ENCODE assay signal across 8 cellular contexts in genomic region chr1:6699910-6700309, GRCh38. TPM values are rescaled to one million over a fixed set of nuclear protein-coding genes. Genes with fewer than 3 reads are reported as not detected.
A peak's percentile ranks its signal among the peaks of the same experiment; 100 is the strongest.
DNase-seq lines count a peak whose midpoint lies in the region; ATAC-seq, FAIRE-seq and TF ChIP-seq lines count a peak whose summit lies in the region.
"Not testable (repeated sequence)": the region's sequence is repeated elsewhere in the genome, so short reads cannot be mapped to it uniquely, and the experiment has no call there.

No MANE protein-coding gene starts in this region.

- H3K4me1 ChIP-seq in DOHH2 (ENCODE audit: control insufficient read depth, low read length): peaks cover 16% of the 10 kb centered on the region
- peaks cover 9 to 16% of the 10 kb centered on the region in 2 donors for H3K4me1 ChIP-seq in duodenal mucosa (ENCODE audit: control insufficient read depth in 1 of 2, insufficient read depth in 2 of 2, low read length in 2 of 2)
- H3K4me1 ChIP-seq in HepG2 (ENCODE audit: insufficient read depth, low read length): peaks cover 23% of the 10 kb centered on the region
- H3K4me1 ChIP-seq in neural progenitor cell: not testable (repeated sequence)
- H3K4me1 ChIP-seq in transverse colon: peaks cover 3 to 35% (median 25%) of the 10 kb centered on the region in 4 donors

- POLR2A ChIA-PET in activated B cell treated with CpG ODN at 0.5 μM for 24 hours (lab: Charles Lee): not testable (repeated sequence)
- POLR2A ChIA-PET in HepG2 (lab: Yijun Ruan, JAX): interaction anchor here (1.0 to 2.3 kb wide), 2 partner anchors 85 to 117 kb away, joined by 3 to 14 read pairs; partner anchors contain the start of gene CAMTA1

- H3K27ac Mint-ChIP-seq in activated B cell treated with CpG ODN at 0.5 μM for 24 hours: not testable (repeated sequence)
- peak overlapping the region; percentile 86 for H3K27ac Mint-ChIP-seq in activated naive CD4-positive, alpha-beta T cell treated with anti-CD3 and anti-CD28 coated beads, Interleukin-2, amount 50 U/mL, for 24 hours
- H3K27ac Mint-ChIP-seq in neural progenitor cell: peak overlapping the region; percentile 11

- not testable (repeated sequence) for H3K9ac ChIP-seq in duodenal mucosa (ENCODE audit: low read depth in 1 of 2, low read length in 2 of 2); neural progenitor cell
- H3K9ac ChIP-seq in HepG2 (ENCODE audit: insufficient read depth, low read depth, low read length): 0 out of 2 replicates have a peak overlapping the region, but pooled peaks have one; percentile 99

- TF ChIP-seq EP300 in HepG2 (IDR thresholded peaks at IDR 0.05; ENCODE audit: low read depth in 2 of 2, low read length in 2 of 2); HepG2 (CRISPR knock-in tag; IDR thresholded peaks at IDR 0.05; ENCODE audit: borderline replicate concordance); transverse colon (IDR thresholded peaks at IDR 0.05; ENCODE audit: low read depth): not testable (repeated sequence)

- not testable (repeated sequence) for TF ChIP-seq RAD21 in HepG2 (CRISPR knock-in tag; IDR thresholded peaks at IDR 0.05)

- TF ChIP-seq CTCF in DOHH2 (IDR thresholded peaks at IDR 0.05; ENCODE audit: low read depth, low read length, poor library complexity, severe bottlenecking); LNCaP clone FGC (IDR thresholded peaks at IDR 0.05; ENCODE audit: control insufficient read depth, extremely low read depth, insufficient read depth); activated B cell treated with CpG ODN at 0.5 μM for 24 hours (IDR thresholded peaks at IDR 0.05); HepG2 (CRISPR knock-in tag; IDR thresholded peaks at IDR 0.05); neural progenitor cell (IDR thresholded peaks at IDR 0.05); transverse colon (IDR thresholded peaks at IDR 0.05): not testable (repeated sequence)

- H3K9me3 Mint-ChIP-seq in activated B cell treated with CpG ODN at 0.5 μM for 24 hours; activated naive CD4-positive, alpha-beta T cell treated with anti-CD3 and anti-CD28 coated beads, Interleukin-2, amount 50 U/mL, for 24 hours; neural progenitor cell: not testable (repeated sequence)

- H2AFZ ChIP-seq in HepG2 (ENCODE audit: low read length); neural progenitor cell (replicated peaks): not testable (repeated sequence)

- H3K79me2 ChIP-seq in DOHH2 (ENCODE audit: control insufficient read depth, low read length) (peaks cover 66% of the 10 kb centered on the region), HepG2 (ENCODE audit: insufficient read depth, low read length) (peaks cover 57% of the 10 kb centered on the region), neural progenitor cell (ENCODE audit: low read depth) (peaks cover 65% of the 10 kb centered on the region)

- not testable (repeated sequence) for TF ChIP-seq POLR2A in HepG2 (IDR thresholded peaks at IDR 0.05; ENCODE audit: insufficient read depth in 1 of 2, low read depth in 2 of 2, low read length in 2 of 2); transverse colon (IDR thresholded peaks at IDR 0.05)

- not testable (repeated sequence) for H3F3A ChIP-seq in DOHH2 (ENCODE audit: control insufficient read depth, insufficient read depth); neural progenitor cell (ENCODE audit: low read depth)

- H3K4me1 Mint-ChIP-seq in activated B cell treated with CpG ODN at 0.5 μM for 24 hours: peaks cover 21% of the 10 kb centered on the region
- H3K4me1 Mint-ChIP-seq in activated naive CD4-positive, alpha-beta T cell treated with anti-CD3 and anti-CD28 coated beads, Interleukin-2, amount 50 U/mL, for 24 hours: peaks cover 32% of the 10 kb centered on the region
- H3K4me1 Mint-ChIP-seq in neural progenitor cell: peaks cover 16% of the 10 kb centered on the region

- not testable (repeated sequence) for H3K36me3 Mint-ChIP-seq in activated B cell treated with CpG ODN at 0.5 μM for 24 hours (ENCODE audit: low read depth); activated naive CD4-positive, alpha-beta T cell treated with anti-CD3 and anti-CD28 coated beads, Interleukin-2, amount 50 U/mL, for 24 hours; neural progenitor cell

- BruUV-seq in HepG2 (replicated peaks; lab: Mats Ljungman, UMichigan): not testable (repeated sequence)

- H3K36me3 ChIP-seq in DOHH2 (ENCODE audit: control insufficient read depth, low read length) (peaks cover 19% of the 10 kb centered on the region), HepG2 (replicated peaks in 1 of 2; ENCODE audit: control insufficient read depth in 1 of 2, insufficient read depth in 2 of 2, low read length in 2 of 2) (peaks cover 2 to 18% of the 10 kb centered on the region in 2 experiments; a peak in 3 of 5 replicates)
- H3K36me3 ChIP-seq in duodenal mucosa (ENCODE audit: control insufficient read depth in 1 of 2, insufficient read depth in 2 of 2, low read length in 2 of 2); neural progenitor cell; transverse colon: not testable (repeated sequence)

- in situ Hi-C loops in HepG2 (cut with HindIII; ENCODE audit: extremely low pct_ligation_motif_present, low pct_unique_long_range_greater_than_20kb): loop anchor here (25.0 kb wide), 1 partner anchor 512 kb away; no protein-coding TSS in a partner anchor
- in situ Hi-C loops in transverse colon (cut with MboI; ENCODE audit: low pct_ligation_motif_present in 1 of 4, low pct_unique_long_range_greater_than_20kb in 1 of 4, low sequenced_read_pairs in 3 of 4): loop anchor here (25.0 kb wide), 2 partner anchors 512 to 937 kb away; no protein-coding TSS in a partner anchor

- not testable (repeated sequence) for H3K9me2 ChIP-seq in DOHH2 (replicated peaks; ENCODE audit: control insufficient read depth, low read length)

- DNase-seq in LNCaP clone FGC (ENCODE audit: low read depth); activated B cell treated with CpG ODN at 0.5 μM for 24 hours; HepG2 (ENCODE audit: low spot score); neural progenitor cell (ENCODE audit: low spot score): not testable (repeated sequence)
- DNase-seq in transverse colon: peak; percentile 24

- not testable (repeated sequence) for H3K9me3 ChIP-seq in DOHH2 (ENCODE audit: control insufficient read depth, insufficient read depth, low read length); duodenal mucosa (ENCODE audit: control insufficient read depth in 1 of 2, low read length in 2 of 2); HepG2 (ENCODE audit: low read length); neural progenitor cell (ENCODE audit: low read depth); transverse colon

- WGBS in HepG2 (ENCODE audit: low lambda C conversion rate): 93% methylated on average over 4 of the region's 4 CpGs
- WGBS in transverse colon (ENCODE audit: low coverage in 1 of 2), 2 donors: 67% methylated on average over 1 to 4 of the region's 4 CpGs

- intact Hi-C loops in activated B cell treated with CpG ODN at 0.5 μM for 24 hours (cut with micrococcal nuclease): loop anchor here (2.0 kb wide), 1 partner anchor 501 kb away; the partner anchor contains the start of gene RPL22
- intact Hi-C loops in HepG2 (cut with micrococcal nuclease; ENCODE audit: unreplicated experiment); transverse colon (cut with DNase I; ENCODE audit: low total_unique reads): not testable (repeated sequence)

- H3K27ac ChIP-seq in DOHH2 (ENCODE audit: low read depth, low read length); duodenal mucosa (ENCODE audit: low read depth, low read length); HepG2 (ENCODE audit: extremely low read length, insufficient read depth, low read length); neural progenitor cell: not testable (repeated sequence)
- peak overlapping the region in 3 of 4 donors; percentile 91 to 96 (median 94) for H3K27ac ChIP-seq in transverse colon

- peak overlapping the region; percentile 85 for H3K4me3 Mint-ChIP-seq in activated B cell treated with CpG ODN at 0.5 μM for 24 hours
- peak overlapping the region; percentile 92 for H3K4me3 Mint-ChIP-seq in activated naive CD4-positive, alpha-beta T cell treated with anti-CD3 and anti-CD28 coated beads, Interleukin-2, amount 50 U/mL, for 24 hours
- peak overlapping the region; percentile 94 for H3K4me3 Mint-ChIP-seq in neural progenitor cell

- H3K27me3 ChIP-seq in DOHH2 (ENCODE audit: control insufficient read depth, low read length); duodenal mucosa (ENCODE audit: control insufficient read depth in 1 of 2, insufficient read depth in 2 of 2, low read length in 2 of 2); HepG2 (ENCODE audit: control insufficient read depth in 1 of 2, insufficient read depth in 2 of 2, low read length in 2 of 2); neural progenitor cell; transverse colon: not testable (repeated sequence)

- ATAC-seq in activated B cell treated with CpG ODN at 0.5 μM for 24 hours (ENCODE audit: low read depth); HepG2: not testable (repeated sequence)

- not testable (repeated sequence) for H3K27me3 Mint-ChIP-seq in activated B cell treated with CpG ODN at 0.5 μM for 24 hours; activated naive CD4-positive, alpha-beta T cell treated with anti-CD3 and anti-CD28 coated beads, Interleukin-2, amount 50 U/mL, for 24 hours; neural progenitor cell (ENCODE audit: insufficient read depth, low read depth)

- H4K20me1 ChIP-seq in DOHH2 (ENCODE audit: control insufficient read depth, insufficient read depth, low read depth, low read length); HepG2 (ENCODE audit: insufficient read depth, low read length): not testable (repeated sequence)
- peaks cover 36% of the 10 kb centered on the region for H4K20me1 ChIP-seq in neural progenitor cell (ENCODE audit: low read depth)

- not testable (repeated sequence) for FAIRE-seq in HepG2 (lab: Jason Lieb, UNC)

- CTCF ChIA-PET in activated B cell treated with CpG ODN at 0.5 μM for 24 hours (lab: Charles Lee); HepG2 (lab: Yijun Ruan, JAX; ENCODE audit: low intra/inter-chr PET ratio, low total read pairs): not testable (repeated sequence)

- peak overlapping the region; percentile 68 for H3K4me2 ChIP-seq in DOHH2 (ENCODE audit: low read length)
- H3K4me2 ChIP-seq in HepG2 (ENCODE audit: low read depth, low read length): peak overlapping the region; percentile 75
- peak overlapping the region; percentile 92 for H3K4me2 ChIP-seq in neural progenitor cell

- H3K4me3 ChIP-seq in DOHH2 (ENCODE audit: low read length): peak overlapping the region; percentile 73
- peak overlapping the region; percentile 100 for H3K4me3 ChIP-seq in LNCaP clone FGC (ENCODE audit: low read depth, low read length)
- peak overlapping the region; percentile 32 to 87 for H3K4me3 ChIP-seq in duodenal mucosa (ENCODE audit: low read depth in 1 of 2, low read length in 2 of 2)
- peak overlapping the region in 1 of 3 experiments; percentile 99; a peak in 2 of 6 replicates for H3K4me3 ChIP-seq in HepG2 (replicated peaks in 1 of 3; ENCODE audit: insufficient read depth in 1 of 3, low read depth in 2 of 3, low read length in 3 of 3)
- H3K4me3 ChIP-seq in neural progenitor cell: peak overlapping the region; percentile 85
- H3K4me3 ChIP-seq in transverse colon: peak overlapping the region in 1 of 4 donors; percentile 98

RNA-seq across cellular contexts. Expression of gene DNAJC11, which starts 1.7 kb away (rescaled TPM):
- 57.0 and 65.6 TPM in 2 replicates for total RNA-seq in activated B cell treated with CpG ODN at 0.5 μM for 24 hours
- total RNA-seq in HepG2 (2016; rRNA removed; fragmentation: Illumina TruSeq; extraction: Trizol): 47.6 and 56.8 TPM in 2 replicates
- total RNA-seq in HepG2 (2016; cell fraction: cytosol; rRNA removed; fragmentation: Illumina TruSeq; extraction: Trizol; ENCODE audit: low read depth): 11.4 and 12.0 TPM in 2 replicates
- total RNA-seq in HepG2 (2016; cell fraction: insoluble cytoplasmic fraction; rRNA removed; fragmentation: Illumina TruSeq; extraction: Trizol): 49.7 and 50.5 TPM in 2 replicates
- 13.0 and 15.4 TPM in 2 replicates for total RNA-seq in HepG2 (2016; cell fraction: membrane; rRNA removed; fragmentation: Illumina TruSeq; extraction: Trizol)
- 46.2 and 51.3 TPM in 2 replicates for total RNA-seq in HepG2 (2016; cell fraction: nucleus; rRNA removed; fragmentation: Illumina TruSeq; extraction: Trizol)
- 24.0 and 25.1 TPM in 2 replicates for polyA plus RNA-seq in HepG2 (2011; rRNA removed)
- polyA plus RNA-seq in HepG2 (2011; cell fraction: cytosol; rRNA removed): 16.9 and 18.9 TPM in 2 replicates
- polyA plus RNA-seq in HepG2 (2011; cell fraction: nucleus; rRNA removed): 95.4 and 110 TPM in 2 replicates
- polyA plus RNA-seq in HepG2 (2012): 43.5 and 45.3 TPM in 2 replicates
- polyA plus RNA-seq in HepG2 (2016; cell fraction: cytosol; fragmentation: Illumina TruSeq; extraction: Trizol; ENCODE audit: low read depth): 4.3 and 4.6 TPM in 2 replicates
- 42.1 and 52.6 TPM in 2 replicates for polyA plus RNA-seq in HepG2 (2016; cell fraction: insoluble cytoplasmic fraction; fragmentation: Illumina TruSeq; extraction: Trizol; ENCODE audit: low read depth)
- polyA plus RNA-seq in HepG2 (2016; cell fraction: membrane; fragmentation: Illumina TruSeq; extraction: Trizol; ENCODE audit: low read depth): 10.0 and 10.7 TPM in 2 replicates
- polyA plus RNA-seq in HepG2 (2016; cell fraction: nucleus; fragmentation: Illumina TruSeq; extraction: Trizol; ENCODE audit: insufficient read depth, low read depth): 98.5 and 103 TPM in 2 replicates
- polyA minus RNA-seq in HepG2 (2011; rRNA and poly(A)+ RNA removed; ENCODE audit: low replicate concordance): 21.2 and 48.5 TPM in 2 replicates
- polyA minus RNA-seq in HepG2 (2011; cell fraction: cytosol; rRNA and poly(A)+ RNA removed): 13.3 and 15.7 TPM in 2 replicates
- polyA minus RNA-seq in HepG2 (2011; cell fraction: nucleus; rRNA and poly(A)+ RNA removed): 38.4 and 48.9 TPM in 2 replicates
- total RNA-seq in neural progenitor cell (ENCODE audit: low replicate concordance): 39.4 and 47.6 TPM in 2 replicates
- 10 to 100 TPM; 62.1 to 80.0 (median 70.9) TPM for total RNA-seq in transverse colon
